ENCODE assay signal across 20 cellular contexts in genomic region chr2:12296120-12296519, GRCh38.
"Had no signal": no experiment of that assay in that cellular context is flagged by ENCODE, and none has a peak within 500 bp of the region (broad histone marks: within the 10 kb centered on the region; RNA-seq: fewer than 3 reads in every experiment).

No MANE protein-coding gene starts in this region.

- DNase-seq: activated naive CD4-positive, alpha-beta T cell; activated T-cell treated with anti-CD3 and anti-CD28 coated beads, Interleukin-2, amount 50 U/mL, for 1 hour; aorta; caudate nucleus; effector CD8-positive, alpha-beta T cell; hypothalamus; nephron progenitor cell; nucleus accumbens; right cardiac atrium; stimulated activated CD4-positive, alpha-beta T cell treated with anti-CD3 and anti-CD28 coated beads, Interleukin-12 subunit alpha, Interleukin-12 subunit beta, amount 100 ng/mL, for 4 hours; stimulated activated CD4-positive, alpha-beta T cell treated with anti-CD3 and anti-CD28 coated beads, Interleukin-4, amount 100 ng/mL, for 4 hours; stimulated activated naive CD8-positive, alpha-beta T cell treated with anti-CD3 and anti-CD28 coated beads, Interleukin-15, Interleukin-2, amounts not matched to agents 100 U/mL and 50 U/mL, for 24 hours; upper lobe of left lung had no signal

- H3K27ac ChIP-seq: parathyroid adenoma, SJSA1, upper lobe of left lung, VCaP had no signal

- H3K4me3 ChIP-seq: SJSA1, upper lobe of left lung had no signal

- H2AFZ ChIP-seq: parathyroid adenoma had no signal

- H3K4me1 ChIP-seq: parathyroid adenoma had no signal

- H3K9ac ChIP-seq: parathyroid adenoma had no signal

- ATAC-seq: activated CD4-positive, CD25-positive, alpha-beta regulatory T cell treated with anti-CD3 and anti-CD28 coated beads, Interleukin-2, amount 50 U/mL, for 24 hours; activated T-helper 17 cell treated with anti-CD3 and anti-CD28 coated beads, Interleukin-2, amount 50 U/mL, for 72 hours; right cardiac atrium; stimulated activated naive CD8-positive, alpha-beta T cell treated with anti-CD3 and anti-CD28 coated beads, Interleukin-15, Interleukin-2, amounts not matched to agents 100 U/mL and 50 U/mL, for 24 hours had no signal

- H3K9me3 Mint-ChIP-seq: dendritic cell treated with granulocyte-macrophage colony-stimulating factor and Interleukin-4, amounts not matched to agents 40 ng/mL and 50 ng/mL, for 4 days; nephron progenitor cell had no signal

- H3K27ac Mint-ChIP-seq: activated T-helper 17 cell treated with anti-CD3 and anti-CD28 coated beads, Interleukin-2, amount 50 U/mL, for 72 hours; brain; dendritic cell treated with granulocyte-macrophage colony-stimulating factor and Interleukin-4, amounts not matched to agents 40 ng/mL and 50 ng/mL, for 4 days; nephron progenitor cell had no signal

- H3K79me2 ChIP-seq: parathyroid adenoma had no signal

- H3K27me3 ChIP-seq: SJSA1, upper lobe of left lung had no signal

- H3K4me3 Mint-ChIP-seq: activated T-helper 17 cell treated with anti-CD3 and anti-CD28 coated beads, Interleukin-2, amount 50 U/mL, for 72 hours; brain; dendritic cell treated with granulocyte-macrophage colony-stimulating factor and Interleukin-4, amounts not matched to agents 40 ng/mL and 50 ng/mL, for 4 days; nephron progenitor cell had no signal

- H3K36me3 ChIP-seq: SJSA1, upper lobe of left lung had no signal

- H3K36me3 Mint-ChIP-seq: brain had no signal

- H3K4me1 Mint-ChIP-seq: brain, nephron progenitor cell had no signal

- H3K9me3 ChIP-seq: SJSA1, upper lobe of left lung had no signal
